ENCODE assay signal across 35 cellular contexts in the genomic region with DNA sequence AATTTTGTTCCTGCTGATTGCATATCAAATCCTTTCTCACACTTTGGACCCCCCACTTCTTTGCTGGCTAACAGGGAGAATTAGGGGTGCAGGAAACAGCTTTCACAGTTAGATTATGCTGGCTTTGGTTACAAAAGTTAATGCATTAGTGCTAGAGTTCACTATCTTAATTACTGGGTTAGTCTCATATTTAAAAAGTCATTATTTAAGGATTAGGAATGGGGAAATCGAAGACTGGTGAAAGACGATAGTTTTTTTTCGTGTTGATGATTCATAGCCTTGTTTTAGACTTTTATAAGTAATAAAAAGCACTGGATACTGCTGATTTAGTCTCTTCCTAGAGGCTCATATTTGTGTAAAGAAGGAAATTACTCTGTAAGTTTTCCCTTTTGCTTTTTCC.
"Had no signal": no experiment of that assay in that cellular context is flagged by ENCODE, and none has a peak within 500 bp of the region (broad histone marks: within the 10 kb centered on the region; RNA-seq: fewer than 3 reads in every experiment).

No MANE protein-coding gene starts in this region.

- ATAC-seq: activated CD4-positive, CD25-positive, alpha-beta regulatory T cell treated with anti-CD3 and anti-CD28 coated beads, Interleukin-2, amount 50 U/mL, for 24 hours; activated CD8-positive, alpha-beta memory T cell treated with anti-CD3 and anti-CD28 coated beads, Interleukin-2, amount 10 ng/mL, durations not matched to agents 7 days and 5 days; activated CD8-positive, alpha-beta T cell treated with anti-CD3 and anti-CD28 coated beads, Interleukin-2, amount 10 ng/mL, durations not matched to agents 7 days and 5 days; activated naive CD4-positive, alpha-beta T cell treated with anti-CD3 and anti-CD28 coated beads, Interleukin-2, amount 50 U/mL, for 72 hours; activated T-cell treated with anti-CD3 and anti-CD28 coated beads, Interleukin-2, amount 50 U/mL, for 72 hours; gastrocnemius medialis; heart left ventricle; T-helper 17 cell had no signal

- H3K27me3 ChIP-seq: brain microvascular endothelial cell, dorsolateral prefrontal cortex, esophagus muscularis mucosa, foreskin keratinocyte, gastrocnemius medialis, heart left ventricle had no signal

- H3K4me3 Mint-ChIP-seq: activated B cell treated with CpG ODN at 0.5 μM for 24 hours; activated CD8-positive, alpha-beta memory T cell treated with anti-CD3 and anti-CD28 coated beads, Interleukin-2, amount 10 ng/mL, durations not matched to agents 7 days and 5 days; activated CD8-positive, alpha-beta T cell treated with anti-CD3 and anti-CD28 coated beads, Interleukin-2, amount 10 ng/mL, durations not matched to agents 7 days and 5 days; activated naive CD4-positive, alpha-beta T cell treated with anti-CD3 and anti-CD28 coated beads, Interleukin-2, amount 10 ng/mL, durations not matched to agents 7 days and 5 days; activated naive CD8-positive, alpha-beta T cell treated with anti-CD3 and anti-CD28 coated beads, Interleukin-2, amount 10 ng/mL, durations not matched to agents 7 days and 5 days; activated T-cell treated with anti-CD3 and anti-CD28 coated beads, Interleukin-2, amount 50 U/mL, for 72 hours; central memory CD8-positive, alpha-beta T cell; dendritic cell treated with granulocyte-macrophage colony-stimulating factor and Interleukin-4, amounts not matched to agents 40 ng/mL and 50 ng/mL, for 4 days; endodermal cell; T-helper 17 cell; T-helper 2 cell treated with Interferon-gamma antibody and Interleukin-4, amounts not matched to agents 5 μg/mL and 100 μg/mL, for 36 hours had no signal

- H3K36me3 ChIP-seq: brain microvascular endothelial cell, esophagus muscularis mucosa, gastrocnemius medialis, heart left ventricle, WERI-Rb-1 had no signal

- H3K4me1 ChIP-seq: foreskin keratinocyte, gastrocnemius medialis, heart left ventricle had no signal

- H3K9me3 Mint-ChIP-seq: activated B cell treated with CpG ODN at 0.5 μM for 24 hours; activated naive CD4-positive, alpha-beta T cell treated with anti-CD3 and anti-CD28 coated beads, Interleukin-2, amount 10 ng/mL, durations not matched to agents 7 days and 5 days; activated naive CD4-positive, alpha-beta T cell treated with anti-CD3 and anti-CD28 coated beads, Interleukin-2, amount 50 U/mL, for 72 hours; activated naive CD8-positive, alpha-beta T cell treated with anti-CD3 and anti-CD28 coated beads, Interleukin-2, amount 10 ng/mL, durations not matched to agents 7 days and 5 days; activated T-cell treated with anti-CD3 and anti-CD28 coated beads, Interleukin-2, amount 50 U/mL, for 72 hours; central memory CD8-positive, alpha-beta T cell; dendritic cell treated with granulocyte-macrophage colony-stimulating factor and Interleukin-4, amounts not matched to agents 40 ng/mL and 50 ng/mL, for 4 days; endodermal cell; T-helper 2 cell treated with Interferon-gamma antibody and Interleukin-4, amounts not matched to agents 5 μg/mL and 100 μg/mL, for 36 hours had no signal

- H3K4me1 Mint-ChIP-seq: activated CD8-positive, alpha-beta memory T cell treated with anti-CD3 and anti-CD28 coated beads, Interleukin-2, amount 10 ng/mL, durations not matched to agents 7 days and 5 days; activated naive CD4-positive, alpha-beta T cell treated with anti-CD3 and anti-CD28 coated beads, Interleukin-2, amount 10 ng/mL, durations not matched to agents 7 days and 5 days; activated naive CD8-positive, alpha-beta T cell treated with anti-CD3 and anti-CD28 coated beads, Interleukin-2, amount 10 ng/mL, durations not matched to agents 7 days and 5 days; central memory CD8-positive, alpha-beta T cell; T-helper 17 cell had no signal

- H3K9me3 ChIP-seq: esophagus muscularis mucosa, gastrocnemius medialis, heart left ventricle had no signal

- H3K4me3 ChIP-seq: coronary artery, dorsolateral prefrontal cortex, esophagus muscularis mucosa, gastrocnemius medialis, heart left ventricle had no signal

- H3K27me3 Mint-ChIP-seq: activated B cell treated with CpG ODN at 0.5 μM for 24 hours; activated CD8-positive, alpha-beta memory T cell treated with anti-CD3 and anti-CD28 coated beads, Interleukin-2, amount 10 ng/mL, durations not matched to agents 7 days and 5 days; activated naive CD8-positive, alpha-beta T cell treated with anti-CD3 and anti-CD28 coated beads, Interleukin-2, amount 10 ng/mL, durations not matched to agents 7 days and 5 days; central memory CD8-positive, alpha-beta T cell; dendritic cell treated with granulocyte-macrophage colony-stimulating factor and Interleukin-4, amounts not matched to agents 40 ng/mL and 50 ng/mL, for 4 days; T-helper 17 cell had no signal

- H3K27ac ChIP-seq: brain microvascular endothelial cell, coronary artery, dorsolateral prefrontal cortex, esophagus muscularis mucosa, foreskin keratinocyte, gastrocnemius medialis, heart left ventricle, WERI-Rb-1 had no signal

- H3K36me3 Mint-ChIP-seq: activated CD8-positive, alpha-beta memory T cell treated with anti-CD3 and anti-CD28 coated beads, Interleukin-2, amount 10 ng/mL, durations not matched to agents 7 days and 5 days; activated naive CD4-positive, alpha-beta T cell treated with anti-CD3 and anti-CD28 coated beads, Interleukin-2, amount 10 ng/mL, durations not matched to agents 7 days and 5 days; activated naive CD4-positive, alpha-beta T cell treated with anti-CD3 and anti-CD28 coated beads, Interleukin-2, amount 50 U/mL, for 72 hours; activated naive CD8-positive, alpha-beta T cell treated with anti-CD3 and anti-CD28 coated beads, Interleukin-2, amount 10 ng/mL, durations not matched to agents 7 days and 5 days had no signal

- H3K27ac Mint-ChIP-seq: activated B cell treated with CpG ODN at 0.5 μM for 24 hours; activated CD8-positive, alpha-beta memory T cell treated with anti-CD3 and anti-CD28 coated beads, Interleukin-2, amount 10 ng/mL, durations not matched to agents 7 days and 5 days; activated CD8-positive, alpha-beta T cell treated with anti-CD3 and anti-CD28 coated beads, Interleukin-2, amount 10 ng/mL, durations not matched to agents 7 days and 5 days; activated naive CD4-positive, alpha-beta T cell treated with anti-CD3 and anti-CD28 coated beads, Interleukin-2, amount 10 ng/mL, durations not matched to agents 7 days and 5 days; activated naive CD4-positive, alpha-beta T cell treated with anti-CD3 and anti-CD28 coated beads, Interleukin-2, amount 50 U/mL, for 72 hours; activated naive CD8-positive, alpha-beta T cell treated with anti-CD3 and anti-CD28 coated beads, Interleukin-2, amount 10 ng/mL, durations not matched to agents 7 days and 5 days; activated T-cell treated with anti-CD3 and anti-CD28 coated beads, Interleukin-2, amount 50 U/mL, for 72 hours; dendritic cell treated with granulocyte-macrophage colony-stimulating factor and Interleukin-4, amounts not matched to agents 40 ng/mL and 50 ng/mL, for 4 days; endodermal cell; T-helper 17 cell; T-helper 2 cell treated with Interferon-gamma antibody and Interleukin-4, amounts not matched to agents 5 μg/mL and 100 μg/mL, for 36 hours had no signal

- DNase-seq: activated B cell treated with CpG ODN at 0.5 μM for 24 hours; activated CD4-positive, alpha-beta T cell treated with anti-CD3 and anti-CD28 coated beads for 48 hours; activated CD4-positive, alpha-beta T cell treated with anti-CD3 and anti-CD28 coated beads, Interleukin-2, amount 50 U/mL, for 1 hour; activated CD4-positive, alpha-beta T cell treated with anti-CD3 and anti-CD28 coated beads, Interleukin-2, amount 50 U/mL, for 48 hours; activated CD8-positive, alpha-beta memory T cell treated with anti-CD3 and anti-CD28 coated beads, Interleukin-2, amount 10 ng/mL, durations not matched to agents 7 days and 5 days; activated CD8-positive, alpha-beta memory T cell treated with anti-CD3 and anti-CD28 coated beads, Interleukin-2, amount 50 U/mL, for 4 hours; activated CD8-positive, alpha-beta T cell treated with anti-CD3 and anti-CD28 coated beads, Interleukin-2, amount 10 ng/mL, durations not matched to agents 7 days and 5 days; activated gamma-delta T cell; activated naive CD4-positive, alpha-beta T cell; activated naive CD4-positive, alpha-beta T cell treated with anti-CD3 and anti-CD28 coated beads, Interleukin-2, amount 10 ng/mL, durations not matched to agents 7 days and 5 days; activated naive CD8-positive, alpha-beta T cell treated with anti-CD3 and anti-CD28 coated beads, Interleukin-2, amount 10 ng/mL, durations not matched to agents 7 days and 5 days; activated T-cell treated with anti-CD3 and anti-CD28 coated beads, Interleukin-2, amount 50 U/mL, for 1 hour; activated T-cell treated with anti-CD3 and anti-CD28 coated beads, Interleukin-2, amount 50 U/mL, for 72 hours; amniotic stem cell; anterior cingulate cortex; brain microvascular endothelial cell; dorsolateral prefrontal cortex; effector memory CD4-positive, alpha-beta T cell; endodermal cell; erythroblast; gastrocnemius medialis; glutamatergic neuron; heart left ventricle; T-helper 1 cell; T-helper 17 cell; T1000; WERI-Rb-1 had no signal
